1 cellular context compared by ENCODE assay signal in the genomic region with DNA sequence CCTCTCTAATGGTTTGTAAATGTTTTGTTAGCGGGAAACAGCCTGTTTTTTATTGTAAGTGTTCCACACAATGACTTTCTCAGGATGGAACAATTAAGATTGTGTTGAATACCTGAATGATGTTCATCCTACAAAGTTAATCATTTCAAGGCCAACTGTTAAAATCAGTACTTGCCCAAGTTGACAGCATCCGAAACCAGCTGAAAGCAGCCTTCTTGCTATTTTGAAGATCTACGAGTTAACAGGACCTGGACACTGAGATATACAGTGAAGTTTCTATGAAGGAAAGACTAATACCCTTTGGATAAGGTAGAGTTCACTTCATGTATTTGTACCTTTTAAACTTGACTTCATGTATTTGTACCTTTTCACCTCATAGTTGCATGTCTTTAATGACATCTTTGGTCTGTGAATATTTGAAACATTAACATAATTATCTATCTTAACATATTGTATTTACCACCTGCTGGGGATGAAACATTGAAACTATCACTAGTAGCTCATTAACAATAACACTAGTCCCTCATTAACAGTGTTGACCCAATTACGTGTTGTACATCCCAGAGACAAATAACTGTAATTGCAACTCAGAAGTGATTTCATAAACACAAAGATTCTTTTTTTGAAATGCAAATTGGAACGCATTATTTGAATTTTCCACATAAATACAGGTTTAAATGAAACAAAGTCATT.
TF ChIP-seq lines count a peak whose summit lies in the region.

No MANE protein-coding gene starts in this region.

TF ChIP-seq in GM12878, 131 proteins besides CTCF, POLR2A, EP300 and RAD21 (continued from another document):
- TF ChIP-seq, protein P1, sequence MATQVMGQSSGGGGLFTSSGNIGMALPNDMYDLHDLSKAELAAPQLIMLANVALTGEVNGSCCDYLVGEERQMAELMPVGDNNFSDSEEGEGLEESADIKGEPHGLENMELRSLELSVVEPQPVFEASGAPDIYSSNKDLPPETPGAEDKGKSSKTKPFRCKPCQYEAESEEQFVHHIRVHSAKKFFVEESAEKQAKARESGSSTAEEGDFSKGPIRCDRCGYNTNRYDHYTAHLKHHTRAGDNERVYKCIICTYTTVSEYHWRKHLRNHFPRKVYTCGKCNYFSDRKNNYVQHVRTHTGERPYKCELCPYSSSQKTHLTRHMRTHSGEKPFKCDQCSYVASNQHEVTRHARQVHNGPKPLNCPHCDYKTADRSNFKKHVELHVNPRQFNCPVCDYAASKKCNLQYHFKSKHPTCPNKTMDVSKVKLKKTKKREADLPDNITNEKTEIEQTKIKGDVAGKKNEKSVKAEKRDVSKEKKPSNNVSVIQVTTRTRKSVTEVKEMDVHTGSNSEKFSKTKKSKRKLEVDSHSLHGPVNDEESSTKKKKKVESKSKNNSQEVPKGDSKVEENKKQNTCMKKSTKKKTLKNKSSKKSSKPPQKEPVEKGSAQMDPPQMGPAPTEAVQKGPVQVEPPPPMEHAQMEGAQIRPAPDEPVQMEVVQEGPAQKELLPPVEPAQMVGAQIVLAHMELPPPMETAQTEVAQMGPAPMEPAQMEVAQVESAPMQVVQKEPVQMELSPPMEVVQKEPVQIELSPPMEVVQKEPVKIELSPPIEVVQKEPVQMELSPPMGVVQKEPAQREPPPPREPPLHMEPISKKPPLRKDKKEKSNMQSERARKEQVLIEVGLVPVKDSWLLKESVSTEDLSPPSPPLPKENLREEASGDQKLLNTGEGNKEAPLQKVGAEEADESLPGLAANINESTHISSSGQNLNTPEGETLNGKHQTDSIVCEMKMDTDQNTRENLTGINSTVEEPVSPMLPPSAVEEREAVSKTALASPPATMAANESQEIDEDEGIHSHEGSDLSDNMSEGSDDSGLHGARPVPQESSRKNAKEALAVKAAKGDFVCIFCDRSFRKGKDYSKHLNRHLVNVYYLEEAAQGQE (IDR thresholded peaks at IDR 0.05; ENCODE audit: low read depth, low read length) = peak; percentile 13; the same call in 1 of the 2 replicates
- TF ChIP-seq RELB (IDR thresholded peaks at IDR 0.05; ENCODE audit: low read depth) (no peak), IKZF1 (conservative IDR thresholded peaks at IDR 0.05) (0 out of 2 replicates have a peak, but pooled peaks have one; percentile 37), MXI1 (IDR thresholded peaks at IDR 0.05; ENCODE audit: low read depth, low read length) (no peak), NRF1 (conservative IDR thresholded peaks at IDR 0.05; ENCODE audit: low read depth, low read length) (no peak), ZSCAN29 (IDR thresholded peaks at IDR 0.05) (no peak), ZNF217 (IDR thresholded peaks at IDR 0.05) (peak; percentile 69), TARDBP (IDR thresholded peaks at IDR 0.05; ENCODE audit: borderline replicate concordance) (no peak), NR2C2 (IDR thresholded peaks at IDR 0.05; ENCODE audit: borderline replicate concordance, control insufficient read depth, insufficient read length, low read depth) (no peak), RFX5 (IDR thresholded peaks at IDR 0.05; ENCODE audit: low read depth, low read length) (no peak), ATF2 (IDR thresholded peaks at IDR 0.05; ENCODE audit: low read length) (no peak), IRF4 (IDR thresholded peaks at IDR 0.05; ENCODE audit: low read depth, low read length) (no peak), BCLAF1 (IDR thresholded peaks at IDR 0.05) (no peak), DPF2 (IDR thresholded peaks at IDR 0.05) (0 out of 2 replicates have a peak, but pooled peaks have one; percentile 22), TCF3 (IDR thresholded peaks at IDR 0.05; ENCODE audit: borderline replicate concordance, insufficient read depth, low read depth, low read length) (no peak), GABPA (IDR thresholded peaks at IDR 0.05; ENCODE audit: low read depth) (no peak), BMI1 (IDR thresholded peaks at IDR 0.05; ENCODE audit: borderline replicate concordance) (0 out of 2 replicates have a peak, but pooled peaks have one; percentile 24), IKZF2 (IDR thresholded peaks at IDR 0.05) (no peak; a peak in 1 of 4 replicates), CREM (IDR thresholded peaks at IDR 0.05; ENCODE audit: low read depth) (no peak)
TF ChIP-seq in GM12878: peak in this region for 6.
